Comparison of ENCODE assay signal across 11 cellular contexts in the genomic region with DNA sequence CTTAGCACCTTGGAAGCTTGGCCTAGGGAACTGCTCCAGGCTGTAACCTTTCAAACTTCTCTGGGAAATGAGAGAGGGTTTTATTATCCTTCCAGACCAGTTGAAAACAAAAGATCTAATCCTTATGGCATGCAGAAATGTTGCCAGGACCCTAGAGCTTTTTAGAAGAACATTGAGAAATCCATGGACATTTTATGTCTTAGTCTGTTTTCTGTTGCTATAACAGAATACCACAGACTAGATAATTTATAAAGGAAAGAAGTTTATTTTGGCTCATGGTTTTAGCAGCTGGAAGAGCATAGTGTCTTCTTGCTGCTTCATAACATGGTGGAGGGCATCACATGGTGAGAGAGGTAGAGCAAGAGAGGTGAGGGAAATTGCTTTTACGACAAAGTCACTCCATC. TPM values are rescaled to one million over a fixed set of nuclear protein-coding genes. Genes with fewer than 3 reads are reported as not detected.
DNase-seq lines count a peak whose midpoint lies in the region; ATAC-seq and TF ChIP-seq lines count a peak whose summit lies in the region.
"Had no signal": no experiment of that assay in that cellular context is flagged by ENCODE, and none has a peak within 500 bp of the region (broad histone marks: within the 10 kb centered on the region; RNA-seq: fewer than 3 reads in every experiment).

No MANE protein-coding gene starts in this region.

- TF ChIP-seq CTCF in progenitor cell of endocrine pancreas (IDR thresholded peaks at IDR 0.05; ENCODE audit: unreplicated experiment), result no peak

- peaks cover 31% of the 10 kb centered on the region for H3K4me1 Mint-ChIP-seq in progenitor cell of endocrine pancreas (ENCODE audit: low read depth)
- peaks cover 4% of the 10 kb centered on the region for H3K4me1 Mint-ChIP-seq in activated T-helper 17 cell treated with anti-CD3 and anti-CD28 coated beads, Interleukin-2, amount 50 U/mL, for 72 hours

- ATAC-seq in SK-N-SH treated with all-trans-retinoic acid at 6 μM for 48 hours (peak; percentile 78), Right ventricle myocardium superior (ENCODE audit: poor library complexity) (peak; percentile 83), HG03108 (IDR thresholded peaks at IDR 0.05; ENCODE audit: unreplicated experiment) (no peak)
- ATAC-seq in activated T-helper 17 cell treated with anti-CD3 and anti-CD28 coated beads, Interleukin-2, amount 50 U/mL, for 72 hours (replicated peaks), result no peak
- ATAC-seq: activated CD4-positive, alpha-beta T cell treated with anti-CD3 and anti-CD28 coated beads for 36 hours had no signal

- H3K9me3 Mint-ChIP-seq in progenitor cell of endocrine pancreas (ENCODE audit: low read depth), result peaks cover 9% of the 10 kb centered on the region
- no peaks in the 10 kb centered on the region for H3K9me3 Mint-ChIP-seq in activated T-helper 17 cell treated with anti-CD3 and anti-CD28 coated beads, Interleukin-2, amount 50 U/mL, for 72 hours

- intact Hi-C loops in Right ventricle myocardium superior (cut with DNase I), result no loop called here

- H3K27ac Mint-ChIP-seq in progenitor cell of endocrine pancreas, result peak overlapping the region; percentile 86
- no peak overlapping the region for H3K27ac Mint-ChIP-seq in activated T-helper 17 cell treated with anti-CD3 and anti-CD28 coated beads, Interleukin-2, amount 50 U/mL, for 72 hours
- H3K27ac Mint-ChIP-seq: activated CD4-positive, alpha-beta T cell treated with anti-CD3 and anti-CD28 coated beads for 36 hours had no signal

- H3K36me3 Mint-ChIP-seq in progenitor cell of endocrine pancreas (ENCODE audit: insufficient read depth), result peaks cover 6% of the 10 kb centered on the region
- peaks cover 6% of the 10 kb centered on the region for H3K36me3 Mint-ChIP-seq in activated T-helper 17 cell treated with anti-CD3 and anti-CD28 coated beads, Interleukin-2, amount 50 U/mL, for 72 hours (ENCODE audit: low read depth)

- H3K27me3 Mint-ChIP-seq in progenitor cell of endocrine pancreas, result no peaks in the 10 kb centered on the region
- H3K27me3 Mint-ChIP-seq in activated T-helper 17 cell treated with anti-CD3 and anti-CD28 coated beads, Interleukin-2, amount 50 U/mL, for 72 hours, result no peaks in the 10 kb centered on the region
- H3K27me3 Mint-ChIP-seq: activated CD4-positive, alpha-beta T cell treated with anti-CD3 and anti-CD28 coated beads for 36 hours; CD4-positive, CD25-positive, alpha-beta regulatory T cell had no signal

- peak; percentile 84 for DNase-seq in AG08395 (ENCODE audit: low spot score)
- no peak for DNase-seq in Right ventricle myocardium superior
- DNase-seq in progenitor cell of endocrine pancreas (ENCODE audit: low spot score, unreplicated experiment), result no peak
- no peak for DNase-seq in T-helper 1 cell
- DNase-seq in putamen (ENCODE audit: low spot score), result no peak
- DNase-seq: activated CD4-positive, alpha-beta T cell treated with anti-CD3 and anti-CD28 coated beads for 36 hours; CD4-positive, CD25-positive, alpha-beta regulatory T cell; KBM-7 had no signal

- H3K4me3 Mint-ChIP-seq in progenitor cell of endocrine pancreas (ENCODE audit: low read depth), result no peak overlapping the region
- H3K4me3 Mint-ChIP-seq in activated T-helper 17 cell treated with anti-CD3 and anti-CD28 coated beads, Interleukin-2, amount 50 U/mL, for 72 hours, result no peak overlapping the region
- H3K4me3 Mint-ChIP-seq: activated CD4-positive, alpha-beta T cell treated with anti-CD3 and anti-CD28 coated beads for 36 hours; CD4-positive, CD25-positive, alpha-beta regulatory T cell had no signal

TF ChIP-seq in SK-N-SH treated with all-trans-retinoic acid at 6 μM for 48 hours, 23 proteins besides CTCF, POLR2A, EP300 and RAD21:
- TF ChIP-seq, protein P1, sequence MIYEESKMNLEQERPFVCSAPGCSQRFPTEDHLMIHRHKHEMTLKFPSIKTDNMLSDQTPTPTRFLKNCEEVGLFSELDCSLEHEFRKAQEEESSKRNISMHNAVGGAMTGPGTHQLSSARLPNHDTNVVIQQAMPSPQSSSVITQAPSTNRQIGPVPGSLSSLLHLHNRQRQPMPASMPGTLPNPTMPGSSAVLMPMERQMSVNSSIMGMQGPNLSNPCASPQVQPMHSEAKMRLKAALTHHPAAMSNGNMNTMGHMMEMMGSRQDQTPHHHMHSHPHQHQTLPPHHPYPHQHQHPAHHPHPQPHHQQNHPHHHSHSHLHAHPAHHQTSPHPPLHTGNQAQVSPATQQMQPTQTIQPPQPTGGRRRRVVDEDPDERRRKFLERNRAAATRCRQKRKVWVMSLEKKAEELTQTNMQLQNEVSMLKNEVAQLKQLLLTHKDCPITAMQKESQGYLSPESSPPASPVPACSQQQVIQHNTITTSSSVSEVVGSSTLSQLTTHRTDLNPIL (CRISPR knock-in tag; IDR thresholded peaks at IDR 0.05; ENCODE audit: low read depth), result peak; percentile 74; the same call in 1 of the 2 replicates
- no peak for TF ChIP-seq TOX (CRISPR knock-in tag; IDR thresholded peaks at IDR 0.05; ENCODE audit: borderline replicate concordance)
- TF ChIP-seq SNAI2 (CRISPR knock-in tag; IDR thresholded peaks at IDR 0.05), result 0 out of 2 replicates have a peak, but pooled peaks have one; percentile 4
- TF ChIP-seq ZFP3 (CRISPR knock-in tag; IDR thresholded peaks at IDR 0.05), result 0 out of 2 replicates have a peak, but pooled peaks have one; percentile 11
- peak; percentile 94 for TF ChIP-seq ISL1 (CRISPR knock-in tag; IDR thresholded peaks at IDR 0.05)
- no peak for TF ChIP-seq GLIS3 (CRISPR knock-in tag; IDR thresholded peaks at IDR 0.05)
- TF ChIP-seq, protein P2, sequence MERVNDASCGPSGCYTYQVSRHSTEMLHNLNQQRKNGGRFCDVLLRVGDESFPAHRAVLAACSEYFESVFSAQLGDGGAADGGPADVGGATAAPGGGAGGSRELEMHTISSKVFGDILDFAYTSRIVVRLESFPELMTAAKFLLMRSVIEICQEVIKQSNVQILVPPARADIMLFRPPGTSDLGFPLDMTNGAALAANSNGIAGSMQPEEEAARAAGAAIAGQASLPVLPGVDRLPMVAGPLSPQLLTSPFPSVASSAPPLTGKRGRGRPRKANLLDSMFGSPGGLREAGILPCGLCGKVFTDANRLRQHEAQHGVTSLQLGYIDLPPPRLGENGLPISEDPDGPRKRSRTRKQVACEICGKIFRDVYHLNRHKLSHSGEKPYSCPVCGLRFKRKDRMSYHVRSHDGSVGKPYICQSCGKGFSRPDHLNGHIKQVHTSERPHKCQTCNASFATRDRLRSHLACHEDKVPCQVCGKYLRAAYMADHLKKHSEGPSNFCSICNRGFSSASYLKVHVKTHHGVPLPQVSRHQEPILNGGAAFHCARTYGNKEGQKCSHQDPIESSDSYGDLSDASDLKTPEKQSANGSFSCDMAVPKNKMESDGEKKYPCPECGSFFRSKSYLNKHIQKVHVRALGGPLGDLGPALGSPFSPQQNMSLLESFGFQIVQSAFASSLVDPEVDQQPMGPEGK (CRISPR knock-in tag; IDR thresholded peaks at IDR 0.05; ENCODE audit: borderline replicate concordance), result no peak
- TF ChIP-seq ZNF70 (CRISPR knock-in tag; IDR thresholded peaks at IDR 0.05), result no peak

RNA-seq across cellular contexts. Expression of a gene that starts 25.8 kb away (rescaled TPM):
- total RNA-seq in Right ventricle myocardium superior (41.7 TPM), progenitor cell of endocrine pancreas (133 and 138 TPM in 2 replicates)
- 10 to 100 TPM; 42.9 to 47.6 TPM for total RNA-seq in activated T-helper 17 cell treated with anti-CD3 and anti-CD28 coated beads, Interleukin-2, amount 50 U/mL, for 72 hours

Comparison
In these comparisons a context has a peak if more than half of its experiments do, and no peak if none do; other contexts are left out.
1. ATAC-seq: peak in SK-N-SH treated with all-trans-retinoic acid at 6 μM for 48 hours (single experiment) and Right ventricle myocardium superior (single experiment); none in HG03108 (single experiment) and activated T-helper 17 cell treated with anti-CD3 and anti-CD28 coated beads, Interleukin-2, amount 50 U/mL, for 72 hours (single experiment).